11 cellular contexts compared by ENCODE assay signal in the genomic region with DNA sequence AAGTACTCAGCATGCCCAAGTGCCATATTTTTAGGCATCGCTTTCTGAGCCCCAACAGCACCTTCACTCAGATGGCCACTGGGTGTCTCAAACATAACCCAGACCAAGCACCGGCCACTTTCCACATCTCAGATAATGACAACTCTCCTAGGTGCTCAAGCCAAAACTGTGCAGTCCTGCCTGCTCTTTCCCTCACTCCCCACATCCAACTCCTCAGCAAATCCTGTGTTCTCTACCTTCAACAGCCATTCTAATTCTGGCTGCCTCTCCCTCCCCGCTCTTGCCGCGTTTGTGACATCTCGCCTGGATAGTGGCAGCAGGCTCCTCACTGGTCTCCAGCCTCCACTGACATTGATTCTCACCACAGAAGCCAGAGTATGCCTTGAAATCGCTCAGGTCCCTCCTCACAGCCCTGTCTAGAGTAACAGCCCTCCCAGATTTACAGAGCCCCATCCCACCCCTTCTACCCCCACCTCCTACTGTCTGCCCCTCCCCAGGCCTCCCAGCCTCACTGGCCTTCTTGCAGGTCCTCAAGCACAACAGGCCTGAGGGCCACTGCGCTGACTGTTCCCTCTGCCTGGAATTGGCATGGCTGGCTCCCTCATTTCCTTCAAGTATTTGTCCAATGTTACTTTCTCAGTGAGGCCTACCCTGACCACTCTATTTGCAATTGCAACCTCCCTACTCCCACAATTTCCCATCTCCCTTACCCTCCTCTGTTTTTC. TPM values are rescaled to one million over a fixed set of nuclear protein-coding genes. Genes with fewer than 3 reads are reported as not detected.
DNase-seq lines count a peak whose midpoint lies in the region; ATAC-seq and TF ChIP-seq lines count a peak whose summit lies in the region.
"Had no signal": no experiment of that assay in that cellular context is flagged by ENCODE, and none has a peak within 500 bp of the region (broad histone marks: within the 10 kb centered on the region; RNA-seq: fewer than 3 reads in every experiment).

No MANE protein-coding gene starts in this region.

- peaks cover 49% of the 10 kb centered on the region for H3K4me1 ChIP-seq in stomach smooth muscle (ENCODE audit: control insufficient read depth, insufficient read depth, low read length)

- H3K9me3 ChIP-seq in T-helper 17 cell (ENCODE audit: control insufficient read depth, low read length, poor library complexity, severe bottlenecking) (no peaks in the 10 kb centered on the region), stomach smooth muscle (ENCODE audit: control insufficient read depth in 2 of 2, low read length in 2 of 2) (no peaks in the 10 kb centered on the region)

- no peaks in the 10 kb centered on the region for H3K27me3 ChIP-seq in stomach smooth muscle (ENCODE audit: control insufficient read depth in 1 of 2, insufficient read depth in 2 of 2, low read length in 2 of 2)

- H3K36me3 ChIP-seq in stomach smooth muscle (ENCODE audit: control insufficient read depth in 2 of 2, insufficient read depth in 2 of 2, low read length in 2 of 2), result peaks cover 5 to 15% of the 10 kb centered on the region in 2 donors

- H3K4me3 ChIP-seq in stomach smooth muscle (ENCODE audit: low read length in 2 of 2), result peak overlapping the region in 1 of 2 donors; percentile 15

- no peak overlapping the region for H3K9ac ChIP-seq in stomach smooth muscle (ENCODE audit: low read length in 2 of 2)

- no peak for TF ChIP-seq CTCF in omental fat pad (IDR thresholded peaks at IDR 0.05)

- ATAC-seq in T-helper 17 cell, result no peak
- no peak for ATAC-seq in HG03159 (IDR thresholded peaks at IDR 0.05; ENCODE audit: unreplicated experiment)
- ATAC-seq in omental fat pad (ENCODE audit: low FRiP score), result no peak

- H3K4me1 Mint-ChIP-seq in activated naive CD4-positive, alpha-beta T cell treated with anti-CD3 and anti-CD28 coated beads, Interleukin-2, amount 50 U/mL, for 24 hours, result peaks cover 44% of the 10 kb centered on the region
- peaks cover 26% of the 10 kb centered on the region for H3K4me1 Mint-ChIP-seq in T-helper 17 cell

- H3K27ac Mint-ChIP-seq in activated naive CD4-positive, alpha-beta T cell treated with anti-CD3 and anti-CD28 coated beads, Interleukin-2, amount 50 U/mL, for 24 hours, result peak overlapping the region; percentile 15
- H3K27ac Mint-ChIP-seq in T-helper 17 cell, result peak overlapping the region; percentile 86

- H3K9me3 Mint-ChIP-seq in activated naive CD4-positive, alpha-beta T cell treated with anti-CD3 and anti-CD28 coated beads, Interleukin-2, amount 50 U/mL, for 24 hours, result no peaks in the 10 kb centered on the region

- H3K4me3 Mint-ChIP-seq in activated naive CD4-positive, alpha-beta T cell treated with anti-CD3 and anti-CD28 coated beads, Interleukin-2, amount 50 U/mL, for 24 hours, result peak overlapping the region; percentile 73
- peak overlapping the region; percentile 84 for H3K4me3 Mint-ChIP-seq in T-helper 17 cell

- TF ChIP-seq POLR2A in erythroblast (IDR thresholded peaks at IDR 0.05; ENCODE audit: low read length), result no peak

- H3K27me3 Mint-ChIP-seq in activated naive CD4-positive, alpha-beta T cell treated with anti-CD3 and anti-CD28 coated beads, Interleukin-2, amount 50 U/mL, for 24 hours, result no peaks in the 10 kb centered on the region
- H3K27me3 Mint-ChIP-seq in T-helper 17 cell, result no peaks in the 10 kb centered on the region

- DNase-seq in activated naive CD4-positive, alpha-beta T cell treated with Interleukin-2 at 50 U/mL for 16 hours, result no peak
- DNase-seq in T-helper 17 cell (no peak), erythroblast (lab: John Stamatoyannopoulos, UW) (peak; percentile 26 to 42), omental fat pad (ENCODE audit: low spot score) (no peak)
- no peak for DNase-seq in effector CD8-positive, alpha-beta T cell (lab: John Stamatoyannopoulos, UW)
- DNase-seq: NCI-H1436 treated with DMSO at 0.1 percent for 48 hours; stimulated activated CD4-positive, alpha-beta T cell treated with anti-CD3 and anti-CD28 coated beads, Interleukin-12 subunit alpha, Interleukin-12 subunit beta, amount 100 ng/mL, for 4 hours had no signal

- H3K27ac ChIP-seq in stomach smooth muscle (ENCODE audit: low read length), result peak overlapping the region; percentile 24
- H3K27ac ChIP-seq: HL-60 had no signal

- H3K36me3 Mint-ChIP-seq in activated naive CD4-positive, alpha-beta T cell treated with anti-CD3 and anti-CD28 coated beads, Interleukin-2, amount 50 U/mL, for 24 hours, result no peaks in the 10 kb centered on the region
- H3K36me3 Mint-ChIP-seq in T-helper 17 cell (ENCODE audit: low read depth), result no peaks in the 10 kb centered on the region

RNA-seq across cellular contexts. Expression of a gene that starts 1.3 kb away (rescaled TPM):
- total RNA-seq in T-helper 17 cell (1 to 10 TPM in 1 of 2 donors, under 1 TPM in 1; 0.90 to 2.1 TPM), omental fat pad (10 to 100 TPM in 3 of 4 donors, 1 to 10 TPM in 1; 9.3 to 22.5 (median 13.9) TPM)

RNA-seq across cellular contexts. Expression of a gene that starts 2.2 kb away (rescaled TPM):
- total RNA-seq in T-helper 17 cell (10 to 100 TPM in 1 of 2 donors, 1 to 10 TPM in 1; 9.1 to 10.6 TPM), omental fat pad (10 to 100 TPM; 24.8 to 47.6 (median 35.3) TPM)

RNA-seq across cellular contexts. Expression of a gene that starts 6.7 kb away (rescaled TPM):
- total RNA-seq in T-helper 17 cell (10 to 100 TPM; 43.7 to 96.1 TPM), omental fat pad (10 to 100 TPM in 3 of 4 donors, 1 to 10 TPM in 1; 9.9 to 16.2 (median 12.2) TPM)

RNA-seq across cellular contexts. Expression of a gene that starts 17.8 kb away (rescaled TPM):
- total RNA-seq in T-helper 17 cell, result 10 to 100 TPM; 47.6 to 59.1 TPM
- total RNA-seq in omental fat pad, result 10 to 100 TPM; 55.5 to 59.3 (median 57.7) TPM

RNA-seq across cellular contexts. Expression of a gene that starts 57.8 kb away (rescaled TPM):
- 1 to 10 TPM; 5.9 to 9.6 TPM for total RNA-seq in T-helper 17 cell
- 1 to 10 TPM in 1 of 4 donors, under 1 TPM in 3; 0.28 to 1.1 (median 0.49) TPM for total RNA-seq in omental fat pad

Comparison
In these comparisons a context has a peak if more than half of its experiments do, and no peak if none do; other contexts are left out.
1. DNase-seq: peak in erythroblast (2 of 2); none in activated naive CD4-positive, alpha-beta T cell treated with Interleukin-2 at 50 U/mL for 16 hours (single experiment), T-helper 17 cell (0 of 3), omental fat pad (single experiment) and effector CD8-positive, alpha-beta T cell (single experiment).